Comparison of ENCODE assay signal across 9 cellular contexts in the genomic region with DNA sequence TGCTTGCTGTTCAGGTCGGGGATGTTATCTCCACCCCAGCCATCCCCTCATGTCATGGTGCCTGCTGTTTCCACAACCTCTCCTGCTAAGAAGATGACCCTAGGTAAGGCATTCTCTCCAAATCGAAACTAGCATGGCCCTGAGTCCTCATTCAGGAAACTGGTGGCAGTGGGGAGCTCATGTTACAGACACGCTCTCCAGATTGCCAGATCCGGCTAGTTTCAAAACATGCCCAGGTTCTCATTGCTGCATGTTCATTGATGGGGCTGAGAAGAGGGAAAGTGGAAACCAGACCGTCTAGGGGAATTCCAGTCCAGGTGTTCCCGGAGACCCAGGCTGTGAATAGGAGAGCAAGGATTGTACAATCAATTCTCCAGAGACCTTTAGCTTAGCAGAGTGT.
DNase-seq lines count a peak whose midpoint lies in the region; TF ChIP-seq lines count a peak whose summit lies in the region.
"Had no signal": no experiment of that assay in that cellular context is flagged by ENCODE, and none has a peak within 500 bp of the region (broad histone marks: within the 10 kb centered on the region; RNA-seq: fewer than 3 reads in every experiment).

No MANE protein-coding gene starts in this region.

- H3K4me3 ChIP-seq in foreskin fibroblast (ENCODE audit: low read depth in 1 of 2, low read length in 2 of 2), result no peak overlapping the region
- no peak overlapping the region for H3K4me3 ChIP-seq in transverse colon

- TF ChIP-seq EP300 in transverse colon (IDR thresholded peaks at IDR 0.05; ENCODE audit: low read depth), result no peak

- no peaks in the 10 kb centered on the region for H3K9me3 ChIP-seq in transverse colon

- no peaks in the 10 kb centered on the region for H3K36me3 ChIP-seq in transverse colon

- no peak overlapping the region for H3K27ac ChIP-seq in transverse colon
- H3K27ac ChIP-seq: 22Rv1 had no signal

- no peaks in the 10 kb centered on the region for H3K4me1 ChIP-seq in transverse colon

- intact Hi-C loops in transverse colon (cut with DNase I; ENCODE audit: low total_unique reads), result no loop called here

- H3K27me3 ChIP-seq in transverse colon, result no peaks in the 10 kb centered on the region

- no peak for TF ChIP-seq POLR2A in transverse colon (IDR thresholded peaks at IDR 0.05)

- no peak for TF ChIP-seq CTCF in foreskin fibroblast (IDR thresholded peaks at IDR 0.05; ENCODE audit: low read depth, low read length)
- no peak for TF ChIP-seq CTCF in transverse colon (IDR thresholded peaks at IDR 0.05)

- in situ Hi-C loops in transverse colon (cut with MboI; ENCODE audit: low pct_ligation_motif_present in 1 of 4, low pct_unique_long_range_greater_than_20kb in 1 of 4, low sequenced_read_pairs in 3 of 4), result no loop called here

- DNase-seq in DMS 273 (lab: John Stamatoyannopoulos, UW; ENCODE audit: unreplicated experiment) (peak; percentile 31), DMS 273 treated with DMSO at 0.1 percent for 48 hours (lab: John Stamatoyannopoulos, UW) (no peak), NCI-H2196 treated with DMSO at 0.1 percent for 48 hours (lab: John Stamatoyannopoulos, UW; ENCODE audit: unreplicated experiment) (peak; percentile 97), foreskin fibroblast (peak; percentile 18 to 21), stromal cell of bone marrow (ENCODE audit: low read depth) (peak; percentile 4), superior temporal gyrus (ENCODE audit: extremely low spot score) (no peak), transverse colon (no peak), COLO829 (ENCODE audit: low spot score) (no peak)

- 0 to 50% methylated on average over 1 to 6 of the region's 6 CpGs for WGBS in transverse colon (ENCODE audit: low coverage in 1 of 2), 2 donors

Comparison
In these comparisons a context has a peak if more than half of its experiments do, and no peak if none do; other contexts are left out.
1. DNase-seq: peak in DMS 273 (single experiment), NCI-H2196 treated with DMSO at 0.1 percent for 48 hours (single experiment), foreskin fibroblast (2 of 2) and stromal cell of bone marrow (single experiment); none in DMS 273 treated with DMSO at 0.1 percent for 48 hours (single experiment), superior temporal gyrus (single experiment), transverse colon (single experiment) and COLO829 (single experiment).